In the genomic region with DNA sequence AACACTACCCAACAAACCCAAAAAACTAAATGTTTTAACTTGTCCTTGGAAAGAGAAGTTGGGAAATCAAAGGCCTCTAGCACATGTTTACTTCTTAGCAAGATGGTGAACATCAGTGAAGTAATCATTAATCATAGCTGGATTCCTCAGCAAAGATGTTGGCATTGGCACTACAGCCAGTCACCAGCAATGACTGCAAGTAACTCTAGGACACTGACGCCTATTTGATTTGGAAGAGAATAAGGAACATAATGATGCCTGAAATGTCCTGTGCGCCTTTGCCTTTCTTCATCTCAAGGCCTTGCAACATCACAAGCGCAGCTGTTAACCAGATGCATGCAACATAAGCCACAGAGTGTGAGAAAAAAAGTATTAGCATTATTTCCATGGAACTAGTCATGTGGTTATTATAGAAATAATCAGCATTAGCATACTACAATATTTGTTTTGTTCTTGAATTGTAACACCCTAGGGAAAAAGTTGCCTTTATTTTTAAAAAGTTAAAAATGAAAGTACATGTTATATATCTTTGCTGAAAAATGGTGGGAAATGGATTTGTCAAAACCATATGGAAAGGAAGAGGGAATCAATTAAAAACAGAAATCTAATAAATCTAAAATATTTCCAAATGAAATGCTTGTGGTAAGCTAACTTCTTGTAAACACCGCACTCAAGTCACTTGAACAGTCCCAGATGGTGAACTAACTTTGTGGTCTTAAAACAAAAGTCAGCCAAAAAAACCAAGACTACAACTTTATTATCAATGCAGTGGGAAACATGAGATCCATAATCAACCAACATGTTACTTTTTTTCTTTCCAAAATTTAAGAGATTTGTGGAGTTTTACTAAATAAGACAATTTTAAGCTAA, we compare ENCODE assay signal across 9 cellular contexts. TPM values are rescaled to one million over a fixed set of nuclear protein-coding genes. Genes with fewer than 3 reads are reported as not detected.
A peak's percentile ranks its signal among the peaks of the same experiment; 100 is the strongest.
DNase-seq lines count a peak whose midpoint lies in the region; ATAC-seq and TF ChIP-seq lines count a peak whose summit lies in the region.
"Had no signal": no experiment of that assay in that cellular context is flagged by ENCODE, and none has a peak within 500 bp of the region (broad histone marks: within the 10 kb centered on the region; RNA-seq: fewer than 3 reads in every experiment).

No MANE protein-coding gene starts in this region.

- BruUV-seq in A673 (replicated peaks; lab: Mats Ljungman, UMichigan), result no TSS peak

- POLR2A ChIA-PET in A673 (lab: Charles Lee; ENCODE audit: low non-redundant PET), result no interaction called here

- H3K27me3 ChIP-seq in HL-60 (ENCODE audit: insufficient read depth, poor library complexity, severe bottlenecking) (no peaks in the 10 kb centered on the region), suprapubic skin (no peaks in the 10 kb centered on the region), A673 (replicated peaks; ENCODE audit: insufficient read depth, low read depth, low read length, poor library complexity) (no peaks in the 10 kb centered on the region)

- no peak for ATAC-seq in GM18519 (IDR thresholded peaks at IDR 0.05; ENCODE audit: low FRiP score, unreplicated experiment)

- TF ChIP-seq CTCF in HL-60 (IDR thresholded peaks at IDR 0.05; ENCODE audit: insufficient read depth, low read length) (no peak), suprapubic skin (IDR thresholded peaks at IDR 0.05) (peak in 1 of 2 donors; percentile 14), A673 (conservative IDR thresholded peaks at IDR 0.05; ENCODE audit: low read depth, low read length) (no peak)

- H3K9me3 ChIP-seq in suprapubic skin (no peaks in the 10 kb centered on the region), A673 (ENCODE audit: low read depth, low read length, poor library complexity, severe bottlenecking) (no peaks in the 10 kb centered on the region)

- H3K4me1 ChIP-seq in suprapubic skin (peaks cover 39% of the 10 kb centered on the region), A673 (ENCODE audit: insufficient read depth, low read length, poor library complexity, severe bottlenecking) (no peaks in the 10 kb centered on the region)

- no peak for TF ChIP-seq POLR2A in suprapubic skin (IDR thresholded peaks at IDR 0.05)

- intact Hi-C loops in A673 (cut with micrococcal nuclease; ENCODE audit: unreplicated experiment), result loop anchor here (5.0 kb wide), 1 partner anchor 313 kb away; the partner anchor contains the start of gene ZFP36L2

- H3K36me3 ChIP-seq in suprapubic skin (no peaks in the 10 kb centered on the region), A673 (ENCODE audit: insufficient read depth, low read length, poor library complexity, severe bottlenecking) (no peaks in the 10 kb centered on the region)

- CTCF ChIA-PET in A673 (lab: Charles Lee), result no interaction called here

- 27% methylated on average over 4 of the region's 4 CpGs for WGBS in suprapubic skin

- H3K27ac ChIP-seq in HL-60 (replicated peaks) (peak overlapping the region; percentile 63), suprapubic skin (peak overlapping the region; percentile 86), A673 (ENCODE audit: low read depth, low read length, poor library complexity, severe bottlenecking) (no peak overlapping the region)

- DNase-seq in HL-60 (ENCODE audit: low read depth in 1 of 2, low spot score in 1 of 2) (peak; percentile 84 to 94), astrocyte of the hippocampus (ENCODE audit: low read depth, low spot score) (peak; percentile 60), kidney glomerular epithelial cell (lab: John Stamatoyannopoulos, UW) (peak; percentile 22), suprapubic skin (ENCODE audit: low spot score in 2 of 2) (peak; percentile 82 to 89), A673 (ENCODE audit: low spot score) (no peak)
- DNase-seq in activated CD4-positive, alpha-beta T cell treated with anti-CD3 and anti-CD28 coated beads, Interleukin-2, amount 50 U/mL, for 1 hour, result no peak
- no peak for DNase-seq in effector CD4-positive, alpha-beta T cell
- DNase-seq: activated effector memory CD4-positive, alpha-beta T cell treated with anti-CD3 and anti-CD28 coated beads, Interleukin-2, amount 50 U/mL, for 16 hours had no signal

- H3K4me3 ChIP-seq in HL-60 (replicated peaks; ENCODE audit: insufficient read depth, low read length) (no peak overlapping the region), suprapubic skin (no peak overlapping the region), A673 (ENCODE audit: low read depth, low read length, poor library complexity, severe bottlenecking) (no peak overlapping the region)

- peak; percentile 87 for TF ChIP-seq EP300 in suprapubic skin (IDR thresholded peaks at IDR 0.05)

RNA-seq across cellular contexts. Expression of gene THADA, which starts 55.6 kb away (rescaled TPM):
- 10 to 100 TPM; 26.2 to 58.3 (median 29.7) TPM for total RNA-seq in suprapubic skin
- 35.1 and 39.7 TPM in 2 replicates for total RNA-seq in A673 (2021)

Comparison
In these comparisons a context has a peak if more than half of its experiments do, and no peak if none do; other contexts are left out.
1. DNase-seq: peak in HL-60 (2 of 2), astrocyte of the hippocampus (single experiment), kidney glomerular epithelial cell (single experiment) and suprapubic skin (2 of 2); none in activated CD4-positive, alpha-beta T cell treated with anti-CD3 and anti-CD28 coated beads, Interleukin-2, amount 50 U/mL, for 1 hour (single experiment), effector CD4-positive, alpha-beta T cell (single experiment) and A673 (single experiment).